In the genomic region with DNA sequence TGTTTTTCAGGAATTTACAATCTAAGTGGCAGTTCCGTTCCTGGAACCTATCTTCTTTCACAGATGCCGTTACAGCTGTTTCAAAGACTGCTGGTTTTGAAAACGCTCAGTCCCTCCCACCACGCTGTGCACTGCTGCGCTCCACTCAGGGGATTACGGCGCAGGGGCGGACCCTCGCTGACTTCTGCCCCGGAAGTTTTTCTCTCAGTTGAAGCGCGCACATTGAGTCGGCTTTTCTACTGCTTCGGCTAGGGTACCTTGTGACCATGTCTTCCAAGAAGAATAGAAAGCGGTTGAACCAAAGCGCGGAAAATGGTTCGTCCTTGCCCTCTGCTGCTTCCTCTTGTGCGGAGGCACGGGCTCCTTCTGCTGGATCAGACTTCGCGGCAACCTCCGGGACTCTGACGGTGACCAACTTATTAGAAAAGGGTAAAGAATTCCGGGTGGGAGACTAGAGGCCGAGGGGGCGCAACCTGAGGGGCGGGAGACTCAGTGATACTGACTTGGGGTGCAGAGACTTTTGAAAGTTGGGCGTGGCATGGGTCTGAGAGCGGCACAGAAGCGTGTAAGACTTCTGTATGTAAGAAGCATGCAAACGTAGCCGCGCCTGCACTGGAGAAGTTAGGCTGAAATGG, we compare ENCODE assay signal across 8 cellular contexts. TPM values are rescaled to one million over a fixed set of nuclear protein-coding genes. Genes with fewer than 3 reads are reported as not detected.
DNase-seq lines count a peak whose midpoint lies in the region; ATAC-seq and TF ChIP-seq lines count a peak whose summit lies in the region.

No MANE protein-coding gene starts in this region.

- H4K20me1 ChIP-seq in BLaER1 treated with 17β-estradiol and CSF1 and Interleukin-3, amounts not matched to agents 10 nM and 100 nM = peaks cover 0 to 12% (median 0%) of the 10 kb centered on the region in 11 experiments; a peak in 3 of 22 replicates

- DNase-seq in NCI-H748 treated with DMSO at 0.1 percent for 48 hours (lab: John Stamatoyannopoulos, UW) (peak; percentile 61), dermis microvascular lymphatic vessel endothelial cell (ENCODE audit: low read depth in 2 of 2) (peak; percentile 63 to 91), right lobe of liver (peak; percentile 82 to 89 (median 87))
- peak; percentile 86 for DNase-seq in activated CD4-positive, alpha-beta T cell treated with anti-CD3 and anti-CD28 coated beads, Interleukin-2, amount 50 U/mL, for 4 hours
- DNase-seq in stimulated activated CD4-positive, alpha-beta T cell treated with anti-CD3 and anti-CD28 coated beads, TNF-alpha, amount 100 ng/mL, for 1 hour (ENCODE audit: low read depth in 3 of 3, low spot score in 1 of 3) = peak; percentile 52 to 70 (median 66)

- no peaks in the 10 kb centered on the region; a peak in 1 of 22 replicates for H3K27me3 ChIP-seq in BLaER1 treated with 17β-estradiol and CSF1 and Interleukin-3, amounts not matched to agents 10 nM and 100 nM
- no peaks in the 10 kb centered on the region for H3K27me3 ChIP-seq in right lobe of liver

- TF ChIP-seq POLR2A in right lobe of liver (IDR thresholded peaks at IDR 0.05) = no peak

- H3K9ac ChIP-seq in BLaER1 treated with 17β-estradiol and CSF1 and Interleukin-3, amounts not matched to agents 10 nM and 100 nM = peak overlapping the region; percentile 71 to 83 (median 80)

- intact Hi-C loops in right lobe of liver (cut with DNase I) = loop anchor here in 1 of 2 donors (10.0 kb wide), 1 partner anchor 168 kb away; no protein-coding TSS in a partner anchor

- peak; percentile 94 for ATAC-seq in GM19351 (IDR thresholded peaks at IDR 0.05; ENCODE audit: unreplicated experiment)
- ATAC-seq in HG03520 (IDR thresholded peaks at IDR 0.05; ENCODE audit: unreplicated experiment) = peak; percentile 95
- peak; percentile 91 to 97 (median 95) for ATAC-seq in right lobe of liver

- H3K9me3 ChIP-seq in BLaER1 treated with 17β-estradiol and CSF1 and Interleukin-3, amounts not matched to agents 10 nM and 100 nM (replicated peaks in 1 of 11) = no peaks in the 10 kb centered on the region
- H3K9me3 ChIP-seq in right lobe of liver = no peaks in the 10 kb centered on the region

- WGBS in right lobe of liver (ENCODE audit: insufficient coverage, low coverage, low lambda C conversion rate, missing lambda C conversion rate) = under 1% methylated on average over 24 of the region's 34 CpGs

- peaks cover 12 to 22% (median 19%) of the 10 kb centered on the region in 10 experiments for H3K4me1 ChIP-seq in BLaER1 treated with 17β-estradiol and CSF1 and Interleukin-3, amounts not matched to agents 10 nM and 100 nM
- H3K4me1 ChIP-seq in right lobe of liver = peaks cover 0 to 21% (median 4%) of the 10 kb centered on the region in 4 donors

- peaks cover 0 to 6% (median under 1%) of the 10 kb centered on the region in 11 experiments; a peak in 6 of 22 replicates for H3K36me3 ChIP-seq in BLaER1 treated with 17β-estradiol and CSF1 and Interleukin-3, amounts not matched to agents 10 nM and 100 nM
- no peaks in the 10 kb centered on the region for H3K36me3 ChIP-seq in right lobe of liver

- peak overlapping the region; percentile 84 to 98 (median 88) for H3K4me2 ChIP-seq in BLaER1 treated with 17β-estradiol and CSF1 and Interleukin-3, amounts not matched to agents 10 nM and 100 nM

- H3K27ac ChIP-seq in BLaER1 treated with 17β-estradiol and CSF1 and Interleukin-3, amounts not matched to agents 10 nM and 100 nM = peak overlapping the region; percentile 11 to 77 (median 67); a peak in 20 of 22 replicates
- peak overlapping the region in 2 of 3 donors; percentile 62 to 70 for H3K27ac ChIP-seq in right lobe of liver

- peak overlapping the region; percentile 78 to 94 (median 91) for H3K4me3 ChIP-seq in BLaER1 treated with 17β-estradiol and CSF1 and Interleukin-3, amounts not matched to agents 10 nM and 100 nM
- peak overlapping the region; percentile 85 to 92 (median 87) for H3K4me3 ChIP-seq in right lobe of liver

- TF ChIP-seq CTCF in right lobe of liver (IDR thresholded peaks at IDR 0.05) = no peak

RNA-seq across cellular contexts. Expression of a gene that starts 0.6 kb away (rescaled TPM):
- total RNA-seq in dermis microvascular lymphatic vessel endothelial cell (4.6 and 4.9 TPM in 2 replicates), right lobe of liver (10 to 100 TPM in 5 of 6 experiments, 1 to 10 TPM in 1; 8.0 to 20.5 (median 17.1) TPM)

Comparison
In these comparisons a context has a peak if more than half of its experiments do, and no peak if none do; other contexts are left out.
1. Peak in every context shown above with its lines: DNase-seq, ATAC-seq, H3K4me3 ChIP-seq and H3K27ac ChIP-seq.